In genomic region chr12:45989277-45989856, GRCh38 we compare ENCODE assay signal across 8 cellular contexts. TPM values are rescaled to one million over a fixed set of nuclear protein-coding genes. Genes with fewer than 3 reads are reported as not detected.
A peak's percentile ranks its signal among the peaks of the same experiment; 100 is the strongest.
DNase-seq lines count a peak whose midpoint lies in the region; ATAC-seq and TF ChIP-seq lines count a peak whose summit lies in the region.

No MANE protein-coding gene starts in this region.

- TF ChIP-seq CTCF in fibroblast of mammary gland (conservative IDR thresholded peaks at IDR 0.05; ENCODE audit: control insufficient read depth, insufficient read depth, low read depth, low read length) = no peak
- no peak for TF ChIP-seq CTCF in osteoblast (IDR thresholded peaks at IDR 0.05; ENCODE audit: extremely low read depth, low read depth, low read length)

- peak overlapping the region; percentile 97 for H3K4me3 Mint-ChIP-seq in T-helper 2 cell treated with Interferon-gamma antibody and Interleukin-4, amounts not matched to agents 5 μg/mL and 100 μg/mL, for 36 hours

- H3K36me3 Mint-ChIP-seq in T-helper 2 cell treated with Interferon-gamma antibody and Interleukin-4, amounts not matched to agents 5 μg/mL and 100 μg/mL, for 36 hours (ENCODE audit: low read depth) = peaks cover 40% of the 10 kb centered on the region

- H4K20me1 ChIP-seq in osteoblast (ENCODE audit: insufficient read depth, low read length) = peaks cover 32% of the 10 kb centered on the region

- peaks cover 25% of the 10 kb centered on the region for H3K4me1 ChIP-seq in osteoblast (ENCODE audit: insufficient read depth, low read length)

- no peaks in the 10 kb centered on the region for H3K9me3 Mint-ChIP-seq in T-helper 2 cell treated with Interferon-gamma antibody and Interleukin-4, amounts not matched to agents 5 μg/mL and 100 μg/mL, for 36 hours

- peak overlapping the region; percentile 99 for H3K27ac Mint-ChIP-seq in T-helper 2 cell treated with Interferon-gamma antibody and Interleukin-4, amounts not matched to agents 5 μg/mL and 100 μg/mL, for 36 hours

- peak overlapping the region; percentile 89 for H3K4me2 ChIP-seq in osteoblast (ENCODE audit: insufficient read depth, low read length)

- H3K27ac ChIP-seq in osteoblast (ENCODE audit: low read depth, low read length) = peak overlapping the region; percentile 95

- H3K9me3 ChIP-seq in osteoblast (ENCODE audit: low read depth, low read length) = no peaks in the 10 kb centered on the region

- no peaks in the 10 kb centered on the region for H3K27me3 ChIP-seq in osteoblast (ENCODE audit: insufficient read depth, low read length)

- peaks cover 60% of the 10 kb centered on the region for H3K79me2 ChIP-seq in osteoblast (ENCODE audit: insufficient read depth, low read length)

- H3K4me3 ChIP-seq in fibroblast of mammary gland (ENCODE audit: control insufficient read depth, low read depth, low read length) = peak overlapping the region; percentile 88
- peak overlapping the region; percentile 97 for H3K4me3 ChIP-seq in osteoblast (ENCODE audit: insufficient read depth, low read length)

- H3K27me3 Mint-ChIP-seq in T-helper 2 cell treated with Interferon-gamma antibody and Interleukin-4, amounts not matched to agents 5 μg/mL and 100 μg/mL, for 36 hours (ENCODE audit: low read depth) = peaks cover 2% of the 10 kb centered on the region

- H2AFZ ChIP-seq in osteoblast (ENCODE audit: low read length) = peak overlapping the region; percentile 94

- ATAC-seq in GM19351 (IDR thresholded peaks at IDR 0.05; ENCODE audit: unreplicated experiment) (peak; percentile 15), HG03457 (IDR thresholded peaks at IDR 0.05; ENCODE audit: unreplicated experiment) (peak; percentile 13), GM18519 (IDR thresholded peaks at IDR 0.05; ENCODE audit: low FRiP score, unreplicated experiment) (no peak)

- H3K4me1 Mint-ChIP-seq in T-helper 2 cell treated with Interferon-gamma antibody and Interleukin-4, amounts not matched to agents 5 μg/mL and 100 μg/mL, for 36 hours (ENCODE audit: low read depth) = peaks cover 48% of the 10 kb centered on the region

- DNase-seq in DMS79 (lab: John Stamatoyannopoulos, UW) (peak; percentile 35), fibroblast of mammary gland (ENCODE audit: low read depth) (peak; percentile 48), osteoblast (ENCODE audit: insufficient read length, low spot score, missing footprints) (no peak), HuH-7.5 (ENCODE audit: low spot score) (no peak)
- DNase-seq in T-helper 2 cell treated with Interferon-gamma antibody and Interleukin-4, amounts not matched to agents 5 μg/mL and 100 μg/mL, for 36 hours (ENCODE audit: low spot score) = no peak

- peaks cover 7% of the 10 kb centered on the region for H3K36me3 ChIP-seq in osteoblast (ENCODE audit: insufficient read depth, low read length)

RNA-seq across cellular contexts. Expression of gene SCAF11, which starts 1.0 kb away (rescaled TPM):
- total RNA-seq in osteoblast = 132 and 138 TPM in 2 replicates

Comparison
In these comparisons a context has a peak if more than half of its experiments do, and no peak if none do; other contexts are left out.
1. DNase-seq: peak in DMS79 (single experiment) and fibroblast of mammary gland (single experiment); none in T-helper 2 cell treated with Interferon-gamma antibody and Interleukin-4, amounts not matched to agents 5 μg/mL and 100 μg/mL, for 36 hours (single experiment), osteoblast (single experiment) and HuH-7.5 (single experiment).